In genomic region chr11:8080674-8081590, GRCh38 we compare ENCODE assay signal across 8 cellular contexts. TPM values are rescaled to one million over a fixed set of nuclear protein-coding genes. Genes with fewer than 3 reads are reported as not detected.
DNase-seq lines count a peak whose midpoint lies in the region; ATAC-seq and TF ChIP-seq lines count a peak whose summit lies in the region.

TSS of gene TUB (plus strand) at chr11:8081211. CDS start at chr11:8081511, 300 bp downstream.

- H3K9me3 ChIP-seq in stomach smooth muscle (ENCODE audit: control insufficient read depth in 2 of 2, low read length in 2 of 2) = no peaks in the 10 kb centered on the region

- H3K4me1 Mint-ChIP-seq in Calu3 (ENCODE audit: low read depth, unreplicated experiment) = no peaks in the 10 kb centered on the region

- H3K4me1 ChIP-seq in stomach smooth muscle (ENCODE audit: control insufficient read depth, insufficient read depth, low read length) = peaks cover 36% of the 10 kb centered on the region

- peak within 1 kb of the TSS; percentile 56 for H3K4me3 Mint-ChIP-seq in Calu3 (ENCODE audit: low read depth, unreplicated experiment)

- peak within 1 kb of the TSS; percentile 73 to 77 for H3K4me3 ChIP-seq in stomach smooth muscle (ENCODE audit: low read length in 2 of 2)

- ATAC-seq in left lobe of liver (peak; percentile 69), HG02623 (IDR thresholded peaks at IDR 0.05; ENCODE audit: unreplicated experiment) (no peak), HG03432 (IDR thresholded peaks at IDR 0.05; ENCODE audit: unreplicated experiment) (no peak), GM21360 (IDR thresholded peaks at IDR 0.05; ENCODE audit: unreplicated experiment) (no peak)

- H3K36me3 ChIP-seq in stomach smooth muscle (ENCODE audit: control insufficient read depth in 2 of 2, insufficient read depth in 2 of 2, low read length in 2 of 2) = no peaks in the 10 kb centered on the region

- BruUV-seq in Calu3 (replicated peaks; lab: Mats Ljungman, UMichigan) = no TSS peak

- H3K27ac ChIP-seq in stomach smooth muscle (ENCODE audit: low read length) = no peak within 1 kb of the TSS

- peak; percentile 16 for DNase-seq in Calu3
- DNase-seq in NCI-H146 treated with DMSO at 0.1 percent for 48 hours (lab: John Stamatoyannopoulos, UW; ENCODE audit: unreplicated experiment) = peak; percentile 9
- DNase-seq in cerebellar cortex (ENCODE audit: low spot score) = peak; percentile 39
- DNase-seq in left lobe of liver (ENCODE audit: low spot score) = no peak

- CTCF ChIA-PET in Calu3 (lab: Charles Lee) = interaction anchor here (1.0 kb wide), 2 partner anchors 18 to 75 kb away, joined by 3 read pairs; no protein-coding TSS in a partner anchor

- H3K9ac ChIP-seq in stomach smooth muscle (ENCODE audit: low read length in 2 of 2) = peak within 1 kb of the TSS; percentile 66

- no peaks in the 10 kb centered on the region for H3K27me3 ChIP-seq in stomach smooth muscle (ENCODE audit: control insufficient read depth in 1 of 2, insufficient read depth in 2 of 2, low read length in 2 of 2)

- H3K9me3 Mint-ChIP-seq in Calu3 (ENCODE audit: low read depth, unreplicated experiment) = no peaks in the 10 kb centered on the region

- H3K36me3 Mint-ChIP-seq in Calu3 (ENCODE audit: insufficient read depth, unreplicated experiment) = peaks cover 9% of the 10 kb centered on the region

- intact Hi-C loops in Calu3 (cut with micrococcal nuclease; ENCODE audit: unreplicated experiment) = no loop called here

- no peak within 1 kb of the TSS for H3K27ac Mint-ChIP-seq in Calu3 (ENCODE audit: unreplicated experiment)

- no peak for TF ChIP-seq CTCF in Calu3 (IDR thresholded peaks at IDR 0.05; ENCODE audit: unreplicated experiment)

- H3K27me3 Mint-ChIP-seq in Calu3 (ENCODE audit: unreplicated experiment) = peaks cover 92% of the 10 kb centered on the region

RNA-seq across cellular contexts. Expression of gene TUB, which starts in this region (rescaled TPM):
- 1.5 and 2.2 TPM in 2 replicates for total RNA-seq in Calu3 (2022)
- 1.2 TPM for total RNA-seq in left lobe of liver
